Comparison of ENCODE assay signal across 8 cellular contexts in genomic region chr5:159262472-159262858, GRCh38. TPM values are rescaled to one million over a fixed set of nuclear protein-coding genes. Genes with fewer than 3 reads are reported as not detected.
DNase-seq lines count a peak whose midpoint lies in the region; ATAC-seq and TF ChIP-seq lines count a peak whose summit lies in the region.

No MANE protein-coding gene starts in this region.

- H3K36me3 Mint-ChIP-seq in endothelial cell (ENCODE audit: low read depth, unreplicated experiment): peaks cover 13% of the 10 kb centered on the region
- peaks cover 0 to 23% (median 14%) of the 10 kb centered on the region in 3 donors for H3K36me3 Mint-ChIP-seq in naive thymus-derived CD8-positive, alpha-beta T cell

- DNase-seq in activated CD4-positive, alpha-beta T cell treated with anti-CD3 and anti-CD28 coated beads for 48 hours: peak; percentile 13
- no peak for DNase-seq in activated CD4-positive, alpha-beta T cell treated with anti-CD3 and anti-CD28 coated beads for 4 hours
- DNase-seq in RPMI8226 (peak; percentile 11), endothelial cell (ENCODE audit: low spot score) (peak; percentile 16), activated gamma-delta T cell treated with Interleukin-2 at 50 U/mL for 16 hours (no peak), UCSD-AML1 (lab: John Stamatoyannopoulos, UW; ENCODE audit: unreplicated experiment) (no peak)
- DNase-seq in naive thymus-derived CD8-positive, alpha-beta T cell: peak in 1 of 10 donors; percentile 7

- peak overlapping the region; percentile 99 for H3K27ac Mint-ChIP-seq in endothelial cell (ENCODE audit: unreplicated experiment)
- H3K27ac Mint-ChIP-seq in naive thymus-derived CD8-positive, alpha-beta T cell: peak overlapping the region; percentile 96 to 100 (median 98)

- peaks cover 7% of the 10 kb centered on the region for H3K27me3 Mint-ChIP-seq in endothelial cell (ENCODE audit: unreplicated experiment)
- H3K27me3 Mint-ChIP-seq in naive thymus-derived CD8-positive, alpha-beta T cell: peaks cover 0 to 2% (median 0%) of the 10 kb centered on the region in 5 donors

- POLR2A ChIA-PET in naive thymus-derived CD8-positive, alpha-beta T cell (lab: Charles Lee): interaction anchor here (0.6 to 2.3 kb wide), 5 partner anchors 12 to 105 kb away, joined by 3 to 18 read pairs (median 3); no protein-coding TSS in a partner anchor

- peak overlapping the region; percentile 97 for H3K4me3 Mint-ChIP-seq in endothelial cell (ENCODE audit: unreplicated experiment)
- H3K4me3 Mint-ChIP-seq in naive thymus-derived CD8-positive, alpha-beta T cell: peak overlapping the region; percentile 89 to 99 (median 99)

- no peak for TF ChIP-seq CTCF in endothelial cell (IDR thresholded peaks at IDR 0.05; ENCODE audit: unreplicated experiment)

- H3K9me3 Mint-ChIP-seq in endothelial cell (ENCODE audit: unreplicated experiment): no peaks in the 10 kb centered on the region
- peaks cover 0 to 5% (median 0%) of the 10 kb centered on the region in 9 donors for H3K9me3 Mint-ChIP-seq in naive thymus-derived CD8-positive, alpha-beta T cell

- ATAC-seq in HG02943 (IDR thresholded peaks at IDR 0.05; ENCODE audit: low read depth, unreplicated experiment): peak; percentile 4
- peak; percentile 20 to 31 for ATAC-seq in naive thymus-derived CD8-positive, alpha-beta T cell

- H3K4me1 Mint-ChIP-seq in endothelial cell (ENCODE audit: unreplicated experiment): peaks cover 12% of the 10 kb centered on the region
- peaks cover 21 to 49% (median 44%) of the 10 kb centered on the region in 4 donors for H3K4me1 Mint-ChIP-seq in naive thymus-derived CD8-positive, alpha-beta T cell

RNA-seq across cellular contexts. Expression of gene UBLCP1, which starts 0.6 kb away (rescaled TPM):
- 24.5 TPM for total RNA-seq in endothelial cell (ENCODE audit: unreplicated experiment)
- 10 to 100 TPM; 37.8 to 39.6 TPM for total RNA-seq in naive thymus-derived CD8-positive, alpha-beta T cell
- polyA plus RNA-seq in naive thymus-derived CD8-positive, alpha-beta T cell: 10 to 100 TPM; 60.7 to 68.4 (median 64.1) TPM

RNA-seq across cellular contexts. Expression of gene RNF145, which starts 53.1 kb away (rescaled TPM):
- 102 TPM for total RNA-seq in endothelial cell (ENCODE audit: unreplicated experiment)
- 10 to 100 TPM; 46.8 to 54.2 TPM for total RNA-seq in naive thymus-derived CD8-positive, alpha-beta T cell
- 10 to 100 TPM in 1 of 3 donors, 1 to 10 TPM in 2; 6.3 to 11.2 (median 7.4) TPM for polyA plus RNA-seq in naive thymus-derived CD8-positive, alpha-beta T cell

Comparison
In these comparisons a context has a peak if more than half of its experiments do, and no peak if none do; other contexts are left out.
1. DNase-seq: peak in activated CD4-positive, alpha-beta T cell treated with anti-CD3 and anti-CD28 coated beads for 48 hours (single experiment), RPMI8226 (single experiment) and endothelial cell (single experiment); none in activated CD4-positive, alpha-beta T cell treated with anti-CD3 and anti-CD28 coated beads for 4 hours (0 of 2), activated gamma-delta T cell treated with Interleukin-2 at 50 U/mL for 16 hours (single experiment) and UCSD-AML1 (single experiment).